Comparison of ENCODE assay signal across 1 cellular context in genomic region chr1:201170533-201171062, GRCh38.
A peak's percentile ranks its signal among the peaks of the same experiment; 100 is the strongest.
TF ChIP-seq lines count a peak whose summit lies in the region.

No MANE protein-coding gene starts in this region.

TF ChIP-seq in HCT116, 20 proteins besides CTCF, POLR2A, EP300 and RAD21 (continued from another document):
- no peak; the same call in none of the 2 replicates for TF ChIP-seq MAX (IDR thresholded peaks at IDR 0.05)
- peak; percentile 73 for TF ChIP-seq YY1 (IDR thresholded peaks at IDR 0.05; ENCODE audit: extremely low read depth, insufficient replicate concordance, low read depth, low read length)
- no peak for TF ChIP-seq EZH2 (IDR thresholded peaks at IDR 0.05)
- TF ChIP-seq ZNF274 (IDR thresholded peaks at IDR 0.05; ENCODE audit: low read depth, low read length): no peak
- TF ChIP-seq REST (IDR thresholded peaks at IDR 0.05; ENCODE audit: low read depth): no peak
- TF ChIP-seq EZH2phosphoT487 (IDR thresholded peaks at IDR 0.05; ENCODE audit: borderline replicate concordance): no peak
TF ChIP-seq in HCT116: peak in this region for 7.
